ENCODE assay signal across 1 cellular context in genomic region chr19:19152668-19153384, GRCh38.
TF ChIP-seq lines count a peak whose summit lies in the region.

No MANE protein-coding gene starts in this region.

TF ChIP-seq in GM12878, 131 proteins besides CTCF, POLR2A, EP300 and RAD21:
- TF ChIP-seq RCOR1 (conservative IDR thresholded peaks at IDR 0.05; ENCODE audit: low read depth, low read length) (no peak), CBFB (IDR thresholded peaks at IDR 0.05; ENCODE audit: low read depth) (no peak), FOS (IDR thresholded peaks at IDR 0.05; ENCODE audit: borderline replicate concordance, extremely low read depth, insufficient read length) (no peak), ELK1 (IDR thresholded peaks at IDR 0.05; ENCODE audit: low read depth, low read length) (no peak), PBX3 (IDR thresholded peaks at IDR 0.05; ENCODE audit: insufficient replicate concordance, low read depth, low read length) (no peak), USF1 (IDR thresholded peaks at IDR 0.05; ENCODE audit: borderline replicate concordance, extremely low read length, insufficient read depth, low read depth, low read length) (no peak), YY1 (IDR thresholded peaks at IDR 0.05; ENCODE audit: low read depth, low read length) (no peak), TCF7 (IDR thresholded peaks at IDR 0.05; ENCODE audit: borderline replicate concordance) (no peak), CBX5 (IDR thresholded peaks at IDR 0.05; ENCODE audit: low read depth) (no peak), GATAD2B (conservative IDR thresholded peaks at IDR 0.05; ENCODE audit: low read depth) (no peak), FOXM1 (IDR thresholded peaks at IDR 0.05; ENCODE audit: low read depth, low read length) (no peak), BRCA1 (IDR thresholded peaks at IDR 0.05; ENCODE audit: low read depth, low read length) (no peak)
- TF ChIP-seq, protein P1, sequence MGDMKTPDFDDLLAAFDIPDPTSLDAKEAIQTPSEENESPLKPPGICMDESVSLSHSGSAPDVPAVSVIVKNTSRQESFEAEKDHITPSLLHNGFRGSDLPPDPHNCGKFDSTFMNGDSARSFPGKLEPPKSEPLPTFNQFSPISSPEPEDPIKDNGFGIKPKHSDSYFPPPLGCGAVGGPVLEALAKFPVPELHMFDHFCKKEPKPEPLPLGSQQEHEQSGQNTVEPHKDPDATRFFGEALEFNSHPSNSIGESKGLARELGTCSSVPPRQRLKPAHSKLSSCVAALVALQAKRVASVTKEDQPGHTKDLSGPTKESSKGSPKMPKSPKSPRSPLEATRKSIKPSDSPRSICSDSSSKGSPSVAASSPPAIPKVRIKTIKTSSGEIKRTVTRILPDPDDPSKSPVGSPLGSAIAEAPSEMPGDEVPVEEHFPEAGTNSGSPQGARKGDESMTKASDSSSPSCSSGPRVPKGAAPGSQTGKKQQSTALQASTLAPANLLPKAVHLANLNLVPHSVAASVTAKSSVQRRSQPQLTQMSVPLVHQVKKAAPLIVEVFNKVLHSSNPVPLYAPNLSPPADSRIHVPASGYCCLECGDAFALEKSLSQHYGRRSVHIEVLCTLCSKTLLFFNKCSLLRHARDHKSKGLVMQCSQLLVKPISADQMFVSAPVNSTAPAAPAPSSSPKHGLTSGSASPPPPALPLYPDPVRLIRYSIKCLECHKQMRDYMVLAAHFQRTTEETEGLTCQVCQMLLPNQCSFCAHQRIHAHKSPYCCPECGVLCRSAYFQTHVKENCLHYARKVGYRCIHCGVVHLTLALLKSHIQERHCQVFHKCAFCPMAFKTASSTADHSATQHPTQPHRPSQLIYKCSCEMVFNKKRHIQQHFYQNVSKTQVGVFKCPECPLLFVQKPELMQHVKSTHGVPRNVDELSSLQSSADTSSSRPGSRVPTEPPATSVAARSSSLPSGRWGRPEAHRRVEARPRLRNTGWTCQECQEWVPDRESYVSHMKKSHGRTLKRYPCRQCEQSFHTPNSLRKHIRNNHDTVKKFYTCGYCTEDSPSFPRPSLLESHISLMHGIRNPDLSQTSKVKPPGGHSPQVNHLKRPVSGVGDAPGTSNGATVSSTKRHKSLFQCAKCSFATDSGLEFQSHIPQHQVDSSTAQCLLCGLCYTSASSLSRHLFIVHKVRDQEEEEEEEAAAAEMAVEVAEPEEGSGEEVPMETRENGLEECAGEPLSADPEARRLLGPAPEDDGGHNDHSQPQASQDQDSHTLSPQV (IDR thresholded peaks at IDR 0.05) = no peak
